In genomic region chr12:54279227-54279631, GRCh38 we compare ENCODE assay signal across 8 cellular contexts. TPM values are rescaled to one million over a fixed set of nuclear protein-coding genes. Genes with fewer than 3 reads are reported as not detected.
DNase-seq lines count a peak whose midpoint lies in the region; ATAC-seq and TF ChIP-seq lines count a peak whose summit lies in the region.

No MANE protein-coding gene starts in this region.

- no peak for TF ChIP-seq EP300 in gastroesophageal sphincter (IDR thresholded peaks at IDR 0.05)

- no peak overlapping the region for H3K27ac Mint-ChIP-seq in effector memory CD8-positive, alpha-beta T cell

- peaks cover 60% of the 10 kb centered on the region for H3K36me3 ChIP-seq in SJSA1
- H3K36me3 ChIP-seq in gastroesophageal sphincter = peaks cover 18 to 29% of the 10 kb centered on the region in 2 donors
- peaks cover 23 to 30% (median 24%) of the 10 kb centered on the region in 3 donors for H3K36me3 ChIP-seq in skeletal muscle tissue (ENCODE audit: control insufficient read depth in 3 of 3, insufficient read depth in 3 of 3, low read length in 3 of 3)

- 0 to 1% methylated on average over 10 to 17 of the region's 19 CpGs for WGBS in gastroesophageal sphincter (ENCODE audit: low coverage in 1 of 2), 2 donors

- H3K4me3 Mint-ChIP-seq in effector memory CD8-positive, alpha-beta T cell = no peak overlapping the region

- peak overlapping the region; percentile 89 to 93 (median 91) for H3K9ac ChIP-seq in skeletal muscle tissue (ENCODE audit: low read depth in 1 of 3, low read length in 3 of 3)

- H3K27me3 ChIP-seq in SJSA1 (replicated peaks) (no peaks in the 10 kb centered on the region), gastroesophageal sphincter (no peaks in the 10 kb centered on the region), skeletal muscle tissue (ENCODE audit: control insufficient read depth in 3 of 3, insufficient read depth in 3 of 3, low read length in 3 of 3) (no peaks in the 10 kb centered on the region)

- H3K9me3 Mint-ChIP-seq in effector memory CD8-positive, alpha-beta T cell = no peaks in the 10 kb centered on the region

- ATAC-seq in gastroesophageal sphincter = no peak
- no peak for ATAC-seq in GM19452 (IDR thresholded peaks at IDR 0.05; ENCODE audit: unreplicated experiment)
- ATAC-seq in GM21737 (IDR thresholded peaks at IDR 0.05; ENCODE audit: unreplicated experiment) = no peak
- ATAC-seq in effector memory CD8-positive, alpha-beta T cell (replicated peaks) = no peak
- ATAC-seq in GM19455 (IDR thresholded peaks at IDR 0.05; ENCODE audit: unreplicated experiment) = no peak

- TF ChIP-seq CTCF in GM12865 (IDR thresholded peaks at IDR 0.05; ENCODE audit: insufficient read depth, low read depth, low read length, missing control alignments) (no peak), gastroesophageal sphincter (IDR thresholded peaks at IDR 0.05) (no peak)

- H3K9me3 ChIP-seq in SJSA1 (replicated peaks) = no peaks in the 10 kb centered on the region
- no peaks in the 10 kb centered on the region for H3K9me3 ChIP-seq in gastroesophageal sphincter
- no peaks in the 10 kb centered on the region for H3K9me3 ChIP-seq in skeletal muscle tissue (ENCODE audit: control insufficient read depth in 3 of 3, low read length in 3 of 3)

- H3K27me3 Mint-ChIP-seq in effector memory CD8-positive, alpha-beta T cell = no peaks in the 10 kb centered on the region

- H3K4me3 ChIP-seq in GM12865 (ENCODE audit: low read depth, low read length) (peak overlapping the region; percentile 75), SJSA1 (peak overlapping the region; percentile 61), gastroesophageal sphincter (peak overlapping the region; percentile 47 to 63), skeletal muscle tissue (ENCODE audit: low read length in 3 of 3) (peak overlapping the region; percentile 86 to 96 (median 89))

- TF ChIP-seq POLR2A in gastroesophageal sphincter (IDR thresholded peaks at IDR 0.05) = peak in 1 of 2 donors; percentile 56

- H3K36me3 Mint-ChIP-seq in effector memory CD8-positive, alpha-beta T cell (ENCODE audit: insufficient read depth) = no peaks in the 10 kb centered on the region

- H3K4me1 ChIP-seq in SJSA1 (replicated peaks) (peaks cover 34% of the 10 kb centered on the region), gastroesophageal sphincter (peaks cover 26 to 75% (median 39%) of the 10 kb centered on the region in 3 donors), skeletal muscle tissue (ENCODE audit: control insufficient read depth in 3 of 3, insufficient read depth in 3 of 3, low read length in 3 of 3) (peaks cover 44 to 50% (median 46%) of the 10 kb centered on the region in 3 donors)

- H3K4me1 Mint-ChIP-seq in effector memory CD8-positive, alpha-beta T cell (ENCODE audit: low read depth in 2 of 2) = peaks cover 17 to 38% of the 10 kb centered on the region in 2 donors

- no peak for DNase-seq in GM12865 (ENCODE audit: low read depth)
- DNase-seq in SJSA1 (ENCODE audit: low read depth in 1 of 2, low spot score in 2 of 2) = no peak
- no peak for DNase-seq in effector memory CD8-positive, alpha-beta T cell

- H3K27ac ChIP-seq in SJSA1 (peak overlapping the region; percentile 94), gastroesophageal sphincter (peak overlapping the region; percentile 86 to 96 (median 93)), skeletal muscle tissue (ENCODE audit: low read depth, low read length) (peak overlapping the region; percentile 97)

RNA-seq across cellular contexts. Expression of gene CBX5, which starts 0.7 kb away (rescaled TPM):
- 42.6 and 71.6 TPM in 2 replicates for total RNA-seq in SJSA1 (2014; rRNA removed; shearing (Covaris generic))
- total RNA-seq in gastroesophageal sphincter (10 to 100 TPM; 32.5 to 62.4 (median 49.3) TPM), skeletal muscle tissue (49.6 TPM)

RNA-seq across cellular contexts. Expression of gene HNRNPA1, which starts 1.3 kb away (rescaled TPM):
- total RNA-seq in SJSA1 (2014; rRNA removed; shearing (Covaris generic)) = 382 and 453 TPM in 2 replicates
- 100 to 1,000 TPM; 250 to 459 (median 349) TPM for total RNA-seq in gastroesophageal sphincter
- 467 TPM for total RNA-seq in skeletal muscle tissue

RNA-seq across cellular contexts. Expression of gene NFE2, which starts 21.6 kb away (rescaled TPM):
- not detected in 2 replicates for total RNA-seq in SJSA1 (2014; rRNA removed; shearing (Covaris generic))
- total RNA-seq in gastroesophageal sphincter (1 to 10 TPM in 1 of 4 donors, under 1 TPM in 2, not detected in 1; 0.37 to 1.6 (median 0.77) TPM), skeletal muscle tissue (5.2 TPM)

RNA-seq across cellular contexts. Expression of gene COPZ1, which starts 45.7 kb away (rescaled TPM):
- total RNA-seq in SJSA1 (2014; rRNA removed; shearing (Covaris generic)) = 106 and 191 TPM in 2 replicates
- total RNA-seq in gastroesophageal sphincter (100 to 1,000 TPM in 1 of 4 donors, 10 to 100 TPM in 3; 47.0 to 138 (median 57.5) TPM), skeletal muscle tissue (62.6 TPM)
